ENCODE assay signal across 8 cellular contexts in the genomic region with DNA sequence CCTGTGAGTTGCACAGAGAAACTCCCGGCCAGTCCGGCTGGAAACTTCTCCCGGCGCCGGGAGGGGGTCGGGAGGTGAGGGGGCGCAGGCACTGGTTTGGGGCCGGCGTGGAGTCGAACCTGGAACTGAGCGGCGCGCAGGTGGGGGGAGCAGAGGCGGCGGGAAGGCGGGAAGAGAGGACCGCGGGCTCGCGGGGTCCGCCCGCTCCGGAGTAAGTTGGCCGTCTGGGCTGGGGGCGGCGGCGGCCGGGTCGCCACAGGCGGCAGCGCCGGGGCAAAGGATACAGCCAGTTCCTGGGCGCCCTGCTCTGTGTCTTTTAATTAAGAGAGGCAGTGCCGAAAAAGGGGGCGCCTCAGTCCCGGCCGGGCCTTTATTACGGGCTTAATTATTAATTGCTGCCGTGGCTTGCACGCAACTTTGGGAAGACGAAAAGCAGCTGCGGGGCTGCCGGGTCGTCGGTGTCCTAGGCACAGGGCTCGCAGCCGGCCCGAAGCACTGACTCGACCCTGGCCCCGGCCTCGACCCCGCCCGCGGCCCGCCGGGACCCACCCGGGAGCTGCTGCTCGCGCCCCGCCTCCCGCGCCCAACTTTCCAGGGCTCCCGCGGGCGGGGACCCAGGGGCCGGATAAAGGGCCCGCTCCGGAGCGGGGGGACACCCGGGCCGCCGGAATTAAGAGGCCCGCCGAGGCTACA. TPM values are rescaled to one million over a fixed set of nuclear protein-coding genes. Genes with fewer than 3 reads are reported as not detected.
DNase-seq lines count a peak whose midpoint lies in the region; ATAC-seq and TF ChIP-seq lines count a peak whose summit lies in the region.

No MANE protein-coding gene starts in this region.

- H3K9me3 ChIP-seq in liver (ENCODE audit: control insufficient read depth in 4 of 4, low read length in 3 of 4) (no peaks in the 10 kb centered on the region), thymus (ENCODE audit: control insufficient read depth) (no peaks in the 10 kb centered on the region)

- H3K27me3 ChIP-seq in liver (ENCODE audit: control insufficient read depth in 4 of 4, insufficient read depth in 4 of 4, low read length in 3 of 4): peaks cover 0 to 10% (median 5%) of the 10 kb centered on the region in 4 donors
- H3K27me3 ChIP-seq in thymus (ENCODE audit: control insufficient read depth, insufficient read depth): peaks cover 75% of the 10 kb centered on the region

- H3K4me3 ChIP-seq in astrocyte of the spinal cord (ENCODE audit: low read depth, low read length) (peak overlapping the region; percentile 52), liver (ENCODE audit: low read depth in 1 of 3, low read length in 3 of 3) (peak overlapping the region in 2 of 3 donors; percentile 32 to 78), thymus (ENCODE audit: low read length) (peak overlapping the region; percentile 54)

- 1% methylated on average over 74 of the region's 74 CpGs for WGBS in liver
- 2% methylated on average over 74 of the region's 74 CpGs for WGBS in thymus

- in situ Hi-C loops in astrocyte of the spinal cord (cut with HindIII; ENCODE audit: low sequenced_read_pairs): no loop called here

- H3K4me1 ChIP-seq in liver (ENCODE audit: control insufficient read depth in 4 of 4, insufficient read depth in 4 of 4, low read length in 3 of 4) (peaks cover 17 to 38% (median 24%) of the 10 kb centered on the region in 4 donors), thymus (ENCODE audit: control insufficient read depth, insufficient read depth, low read length) (no peaks in the 10 kb centered on the region)

- ATAC-seq in GM21737 (IDR thresholded peaks at IDR 0.05; ENCODE audit: unreplicated experiment): no peak

- no peak for TF ChIP-seq CTCF in astrocyte of the spinal cord (IDR thresholded peaks at IDR 0.05; ENCODE audit: low read depth, low read length)
- no peak for TF ChIP-seq CTCF in liver (IDR thresholded peaks at IDR 0.05; ENCODE audit: low read depth, low read length, missing input control)

- H3K9ac ChIP-seq in liver (ENCODE audit: low read depth in 1 of 2, low read length in 2 of 2): no peak overlapping the region

- no peak for TF ChIP-seq RAD21 in liver (IDR thresholded peaks at IDR 0.05)

- H3K36me3 ChIP-seq in liver (ENCODE audit: control insufficient read depth in 4 of 4, insufficient read depth in 3 of 4, low read depth in 1 of 4, low read length in 3 of 4) (no peaks in the 10 kb centered on the region), thymus (ENCODE audit: control insufficient read depth, insufficient read depth) (no peaks in the 10 kb centered on the region)

- peak; percentile 33 for DNase-seq in activated T-cell treated with anti-CD3 and anti-CD28 coated beads, Interleukin-2, amount 50 U/mL, for 1 hour
- DNase-seq in activated T-cell treated with anti-CD3 and anti-CD28 coated beads for 4 hours (no peak), astrocyte of the spinal cord (ENCODE audit: low read depth, low spot score) (no peak), NCI-H526 (lab: John Stamatoyannopoulos, UW) (no peak), AG08395 (ENCODE audit: low spot score) (no peak)

- H3K27ac ChIP-seq in liver (ENCODE audit: low read depth in 1 of 2, low read length in 2 of 2) (no peak overlapping the region), thymus (ENCODE audit: low read depth) (no peak overlapping the region)

TF ChIP-seq in liver, 16 proteins besides CTCF, POLR2A, EP300 and RAD21:
- TF ChIP-seq FOXA2 (IDR thresholded peaks at IDR 0.05) (no peak), EGR1 (IDR thresholded peaks at IDR 0.05; ENCODE audit: low read depth in 2 of 2) (no peak), TAF1 (conservative IDR thresholded peaks at IDR 0.05) (no peak)
TF ChIP-seq in liver: peak in this region for 0.

RNA-seq across cellular contexts. Expression of a gene that starts 1.1 kb away (rescaled TPM):
- total RNA-seq in liver: under 1 TPM; 0.28 to 0.42 TPM
- under 1 TPM in 1 of 2 donors, not detected in 1; 0.12 TPM for polyA plus RNA-seq in liver
- 1.7 TPM for polyA plus RNA-seq in thymus
